In the genomic region with DNA sequence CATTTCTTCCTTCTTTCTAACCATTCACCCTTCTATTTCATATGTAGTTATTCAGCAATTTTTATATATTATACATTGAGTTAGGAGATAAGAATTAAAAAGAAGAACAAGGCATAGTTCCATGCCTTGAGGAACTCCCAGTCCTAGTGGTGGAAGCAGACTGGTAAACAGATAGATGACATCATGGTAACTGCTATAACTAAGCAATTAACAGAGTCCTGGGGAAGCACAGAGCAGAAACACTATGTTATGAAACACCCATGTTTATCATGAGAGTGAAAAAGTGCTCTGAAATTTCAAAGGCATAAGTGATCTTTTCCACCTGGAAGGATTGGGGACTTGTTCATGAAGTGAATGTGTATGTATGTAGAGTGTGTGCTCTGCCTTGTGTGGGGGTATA, we compare ENCODE assay signal across 2 cellular contexts.
TF ChIP-seq lines count a peak whose summit lies in the region.

No MANE protein-coding gene starts in this region.

TF ChIP-seq in A549, 52 proteins besides CTCF, POLR2A, EP300 and RAD21:
- TF ChIP-seq, protein P1, sequence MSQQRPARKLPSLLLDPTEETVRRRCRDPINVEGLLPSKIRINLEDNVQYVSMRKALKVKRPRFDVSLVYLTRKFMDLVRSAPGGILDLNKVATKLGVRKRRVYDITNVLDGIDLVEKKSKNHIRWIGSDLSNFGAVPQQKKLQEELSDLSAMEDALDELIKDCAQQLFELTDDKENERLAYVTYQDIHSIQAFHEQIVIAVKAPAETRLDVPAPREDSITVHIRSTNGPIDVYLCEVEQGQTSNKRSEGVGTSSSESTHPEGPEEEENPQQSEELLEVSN (IDR thresholded peaks at IDR 0.05; ENCODE audit: borderline replicate concordance, low read depth) = no peak
- TF ChIP-seq ZFP36 (IDR thresholded peaks at IDR 0.05; ENCODE audit: borderline replicate concordance, partially characterized antibody) (no peak), NFE2L2 (conservative IDR thresholded peaks at IDR 0.05; ENCODE audit: low read length) (no peak), NPAS2 (CRISPR knock-in tag; IDR thresholded peaks at IDR 0.05; ENCODE audit: borderline replicate concordance) (no peak), CEBPB (IDR thresholded peaks at IDR 0.05) (no peak), ZC3H11A (IDR thresholded peaks at IDR 0.05) (no peak), SREBF2 (IDR thresholded peaks at IDR 0.05) (no peak)
- TF ChIP-seq, protein P2, sequence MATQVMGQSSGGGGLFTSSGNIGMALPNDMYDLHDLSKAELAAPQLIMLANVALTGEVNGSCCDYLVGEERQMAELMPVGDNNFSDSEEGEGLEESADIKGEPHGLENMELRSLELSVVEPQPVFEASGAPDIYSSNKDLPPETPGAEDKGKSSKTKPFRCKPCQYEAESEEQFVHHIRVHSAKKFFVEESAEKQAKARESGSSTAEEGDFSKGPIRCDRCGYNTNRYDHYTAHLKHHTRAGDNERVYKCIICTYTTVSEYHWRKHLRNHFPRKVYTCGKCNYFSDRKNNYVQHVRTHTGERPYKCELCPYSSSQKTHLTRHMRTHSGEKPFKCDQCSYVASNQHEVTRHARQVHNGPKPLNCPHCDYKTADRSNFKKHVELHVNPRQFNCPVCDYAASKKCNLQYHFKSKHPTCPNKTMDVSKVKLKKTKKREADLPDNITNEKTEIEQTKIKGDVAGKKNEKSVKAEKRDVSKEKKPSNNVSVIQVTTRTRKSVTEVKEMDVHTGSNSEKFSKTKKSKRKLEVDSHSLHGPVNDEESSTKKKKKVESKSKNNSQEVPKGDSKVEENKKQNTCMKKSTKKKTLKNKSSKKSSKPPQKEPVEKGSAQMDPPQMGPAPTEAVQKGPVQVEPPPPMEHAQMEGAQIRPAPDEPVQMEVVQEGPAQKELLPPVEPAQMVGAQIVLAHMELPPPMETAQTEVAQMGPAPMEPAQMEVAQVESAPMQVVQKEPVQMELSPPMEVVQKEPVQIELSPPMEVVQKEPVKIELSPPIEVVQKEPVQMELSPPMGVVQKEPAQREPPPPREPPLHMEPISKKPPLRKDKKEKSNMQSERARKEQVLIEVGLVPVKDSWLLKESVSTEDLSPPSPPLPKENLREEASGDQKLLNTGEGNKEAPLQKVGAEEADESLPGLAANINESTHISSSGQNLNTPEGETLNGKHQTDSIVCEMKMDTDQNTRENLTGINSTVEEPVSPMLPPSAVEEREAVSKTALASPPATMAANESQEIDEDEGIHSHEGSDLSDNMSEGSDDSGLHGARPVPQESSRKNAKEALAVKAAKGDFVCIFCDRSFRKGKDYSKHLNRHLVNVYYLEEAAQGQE (IDR thresholded peaks at IDR 0.05) = no peak
- TF ChIP-seq, protein P3, sequence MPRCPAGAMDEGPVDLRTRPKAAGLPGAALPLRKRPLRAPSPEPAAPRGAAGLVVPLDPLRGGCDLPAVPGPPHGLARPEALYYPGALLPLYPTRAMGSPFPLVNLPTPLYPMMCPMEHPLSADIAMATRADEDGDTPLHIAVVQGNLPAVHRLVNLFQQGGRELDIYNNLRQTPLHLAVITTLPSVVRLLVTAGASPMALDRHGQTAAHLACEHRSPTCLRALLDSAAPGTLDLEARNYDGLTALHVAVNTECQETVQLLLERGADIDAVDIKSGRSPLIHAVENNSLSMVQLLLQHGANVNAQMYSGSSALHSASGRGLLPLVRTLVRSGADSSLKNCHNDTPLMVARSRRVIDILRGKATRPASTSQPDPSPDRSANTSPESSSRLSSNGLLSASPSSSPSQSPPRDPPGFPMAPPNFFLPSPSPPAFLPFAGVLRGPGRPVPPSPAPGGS (IDR thresholded peaks at IDR 0.05) = no peak

TF ChIP-seq in IMR-90, 13 proteins besides CTCF, POLR2A, EP300 and RAD21:
- TF ChIP-seq, protein P4, sequence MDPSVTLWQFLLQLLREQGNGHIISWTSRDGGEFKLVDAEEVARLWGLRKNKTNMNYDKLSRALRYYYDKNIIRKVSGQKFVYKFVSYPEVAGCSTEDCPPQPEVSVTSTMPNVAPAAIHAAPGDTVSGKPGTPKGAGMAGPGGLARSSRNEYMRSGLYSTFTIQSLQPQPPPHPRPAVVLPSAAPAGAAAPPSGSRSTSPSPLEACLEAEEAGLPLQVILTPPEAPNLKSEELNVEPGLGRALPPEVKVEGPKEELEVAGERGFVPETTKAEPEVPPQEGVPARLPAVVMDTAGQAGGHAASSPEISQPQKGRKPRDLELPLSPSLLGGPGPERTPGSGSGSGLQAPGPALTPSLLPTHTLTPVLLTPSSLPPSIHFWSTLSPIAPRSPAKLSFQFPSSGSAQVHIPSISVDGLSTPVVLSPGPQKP (IDR thresholded peaks at IDR 0.05; ENCODE audit: borderline replicate concordance, low read depth, low read length) = no peak
- TF ChIP-seq, protein P5, sequence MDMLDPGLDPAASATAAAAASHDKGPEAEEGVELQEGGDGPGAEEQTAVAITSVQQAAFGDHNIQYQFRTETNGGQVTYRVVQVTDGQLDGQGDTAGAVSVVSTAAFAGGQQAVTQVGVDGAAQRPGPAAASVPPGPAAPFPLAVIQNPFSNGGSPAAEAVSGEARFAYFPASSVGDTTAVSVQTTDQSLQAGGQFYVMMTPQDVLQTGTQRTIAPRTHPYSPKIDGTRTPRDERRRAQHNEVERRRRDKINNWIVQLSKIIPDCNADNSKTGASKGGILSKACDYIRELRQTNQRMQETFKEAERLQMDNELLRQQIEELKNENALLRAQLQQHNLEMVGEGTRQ (IDR thresholded peaks at IDR 0.05; ENCODE audit: low read depth, low read length) = no peak
- no peak for TF ChIP-seq MXI1 (IDR thresholded peaks at IDR 0.05; ENCODE audit: borderline replicate concordance, low read depth, low read length)
- TF ChIP-seq CEBPB (IDR thresholded peaks at IDR 0.05; ENCODE audit: low read depth, low read length) = no peak
- no peak for TF ChIP-seq RFX5 (IDR thresholded peaks at IDR 0.05; ENCODE audit: low read depth, low read length)
- TF ChIP-seq BHLHE40 (IDR thresholded peaks at IDR 0.05; ENCODE audit: low read depth, low read length) = no peak
- no peak for TF ChIP-seq MAFK (IDR thresholded peaks at IDR 0.05; ENCODE audit: low read depth, low read length)
- no peak for TF ChIP-seq SMC3 (IDR thresholded peaks at IDR 0.05; ENCODE audit: low read depth, low read length)
- no peak for TF ChIP-seq RCOR1 (IDR thresholded peaks at IDR 0.05; ENCODE audit: insufficient replicate concordance, low read length)
- no peak for TF ChIP-seq CHD1 (IDR thresholded peaks at IDR 0.05; ENCODE audit: low read depth, low read length)
- no peak for TF ChIP-seq MAZ (IDR thresholded peaks at IDR 0.05; ENCODE audit: borderline replicate concordance, low read depth, low read length)
- no peak for TF ChIP-seq NFE2L2 (IDR thresholded peaks at IDR 0.05; ENCODE audit: low read depth, low read length)
- TF ChIP-seq FOS (IDR thresholded peaks at IDR 0.05; ENCODE audit: low read depth, low read length) = no peak
TF ChIP-seq in IMR-90: peak in this region for 0.
